3 cellular contexts compared by ENCODE assay signal in genomic region chr10:24206334-24206733, GRCh38.
TF ChIP-seq lines count a peak whose summit lies in the region.

No MANE protein-coding gene starts in this region.

TF ChIP-seq in liver, 16 proteins besides CTCF, POLR2A, EP300 and RAD21:
- TF ChIP-seq HNF4A (conservative IDR thresholded peaks at IDR 0.05) = no peak
- no peak for TF ChIP-seq MAX (IDR thresholded peaks at IDR 0.05)
- TF ChIP-seq ZBTB33 (IDR thresholded peaks at IDR 0.05) = no peak
- TF ChIP-seq TAF1 (conservative IDR thresholded peaks at IDR 0.05) = no peak
- no peak for TF ChIP-seq GABPA (IDR thresholded peaks at IDR 0.05 in 1 of 2, conservative IDR thresholded peaks at IDR 0.05 in 1 of 2)
- no peak for TF ChIP-seq FOXA2 (IDR thresholded peaks at IDR 0.05)
- TF ChIP-seq RXRA (IDR thresholded peaks at IDR 0.05) = no peak
- TF ChIP-seq YY1 (IDR thresholded peaks at IDR 0.05) = no peak
- no peak for TF ChIP-seq HNF4G (IDR thresholded peaks at IDR 0.05)
- no peak for TF ChIP-seq JUND (IDR thresholded peaks at IDR 0.05)
- no peak for TF ChIP-seq NR2F2 (IDR thresholded peaks at IDR 0.05)
- no peak for TF ChIP-seq SP1 (IDR thresholded peaks at IDR 0.05)
- no peak for TF ChIP-seq ATF3 (IDR thresholded peaks at IDR 0.05)
- no peak for TF ChIP-seq REST (IDR thresholded peaks at IDR 0.05)
- TF ChIP-seq EGR1 (IDR thresholded peaks at IDR 0.05; ENCODE audit: low read depth in 2 of 2) = no peak
- TF ChIP-seq FOXA1 (IDR thresholded peaks at IDR 0.05) = no peak

TF ChIP-seq in HepG2, 621 proteins besides CTCF, POLR2A, EP300 and RAD21:
- TF ChIP-seq ZNF274 (CRISPR knock-in tag; IDR thresholded peaks at IDR 0.05) (no peak), NBN (conservative IDR thresholded peaks at IDR 0.05) (no peak), ZNF546 (CRISPR knock-in tag; conservative IDR thresholded peaks at IDR 0.05) (no peak), NFE2L2 (IDR thresholded peaks at IDR 0.05; ENCODE audit: low read length) (no peak), PTBP1 (IDR thresholded peaks at IDR 0.05; ENCODE audit: low read depth, low read length, poor library complexity, severe bottlenecking) (no peak), CEBPZ (IDR thresholded peaks at IDR 0.05; ENCODE audit: low read length) (no peak), ARID5B (CRISPR knock-in tag; IDR thresholded peaks at IDR 0.05) (no peak), PHF8 (CRISPR knock-in tag; IDR thresholded peaks at IDR 0.05) (no peak), ZFP82 (CRISPR knock-in tag; IDR thresholded peaks at IDR 0.05; ENCODE audit: borderline replicate concordance) (no peak)

TF ChIP-seq in GM12878, 131 proteins besides CTCF, POLR2A, EP300 and RAD21:
- no peak for TF ChIP-seq ASH2L (IDR thresholded peaks at IDR 0.05; ENCODE audit: borderline replicate concordance, low read depth)
- TF ChIP-seq PRDM15 (CRISPR knock-in tag; IDR thresholded peaks at IDR 0.05) = no peak
- peak; percentile 44 to 56; a peak in 2 of 4 replicates for TF ChIP-seq IKZF2 (IDR thresholded peaks at IDR 0.05)
- TF ChIP-seq YBX1 (IDR thresholded peaks at IDR 0.05) = no peak
- TF ChIP-seq RELB (IDR thresholded peaks at IDR 0.05; ENCODE audit: low read depth) = peak; percentile 65
- peak; percentile 50; the same call in 1 of the 2 replicates for TF ChIP-seq IKZF1 (conservative IDR thresholded peaks at IDR 0.05)
- peak; percentile 80 for TF ChIP-seq SPI1 (IDR thresholded peaks at IDR 0.05; ENCODE audit: borderline replicate concordance, insufficient read depth, low read depth, low read length)
